10 cellular contexts compared by ENCODE assay signal in the genomic region with DNA sequence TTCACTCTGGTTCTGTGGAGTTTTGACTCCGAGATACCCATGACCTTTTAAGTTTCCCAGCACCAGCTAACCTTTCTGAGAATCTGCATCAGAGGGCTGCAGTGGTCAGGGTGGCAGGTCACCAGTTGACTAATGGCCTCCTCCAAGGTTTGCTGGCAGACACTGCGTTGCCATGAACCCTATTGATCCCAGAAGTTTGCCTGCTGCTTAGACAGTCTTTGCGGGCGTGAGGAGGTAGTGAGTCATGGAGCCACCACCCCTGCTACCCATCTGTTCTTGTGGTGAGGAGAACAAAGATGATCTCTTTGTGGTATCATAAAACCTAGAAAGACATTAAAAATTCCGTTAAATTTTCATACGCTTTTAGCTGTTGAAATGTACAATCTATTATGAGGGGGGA.
A peak's percentile ranks its signal among the peaks of the same experiment; 100 is the strongest.
DNase-seq lines count a peak whose midpoint lies in the region; ATAC-seq and TF ChIP-seq lines count a peak whose summit lies in the region.
"Had no signal": no experiment of that assay in that cellular context is flagged by ENCODE, and none has a peak within 500 bp of the region (broad histone marks: within the 10 kb centered on the region; RNA-seq: fewer than 3 reads in every experiment).

No MANE protein-coding gene starts in this region.

- intact Hi-C loops in mammary epithelial cell (cut with micrococcal nuclease) = no loop called here

- in situ Hi-C loops in mammary epithelial cell (cut with MboI; ENCODE audit: low sequenced_read_pairs in 2 of 2) = no loop called here

- no TSS peak for BruUV-seq in mammary epithelial cell (replicated peaks; lab: Mats Ljungman, UMichigan)

- no peaks in the 10 kb centered on the region for H4K20me1 ChIP-seq in mammary epithelial cell (ENCODE audit: insufficient read depth, low read length)

- H3K9ac ChIP-seq in mammary epithelial cell (ENCODE audit: insufficient read depth, low read length) = no peak overlapping the region

- H3K4me2 ChIP-seq in mammary epithelial cell (ENCODE audit: insufficient read depth, low read depth, low read length) = no peak overlapping the region

- CTCF ChIA-PET in mammary epithelial cell (lab: Charles Lee; ENCODE audit: low non-redundant PET) = no interaction called here

- no peaks in the 10 kb centered on the region for H3K27me3 ChIP-seq in SJSA1 (replicated peaks)
- H3K27me3 ChIP-seq in mammary epithelial cell (ENCODE audit: insufficient read depth, low read length) = no peaks in the 10 kb centered on the region

- dilution Hi-C loops in mammary epithelial cell (cut with HindIII; ENCODE audit: low sequenced_read_pairs) = no loop called here

- ATAC-seq in HG03342 (IDR thresholded peaks at IDR 0.05; ENCODE audit: unreplicated experiment) = no peak

- TF ChIP-seq CTCF in mammary epithelial cell (conservative IDR thresholded peaks at IDR 0.05 in 1 of 2, IDR thresholded peaks at IDR 0.05 in 1 of 2; ENCODE audit: extremely low read depth in 1 of 2, insufficient read depth in 1 of 2, low read depth in 1 of 2, low read length in 2 of 2) = no peak

- H3K36me3 ChIP-seq in SJSA1 (no peaks in the 10 kb centered on the region), mammary epithelial cell (ENCODE audit: insufficient read depth, low read length) (no peaks in the 10 kb centered on the region)
- H3K36me3 ChIP-seq: left ventricle myocardium inferior had no signal

- H3K4me1 ChIP-seq in SJSA1 (replicated peaks) (peaks cover 17% of the 10 kb centered on the region), mammary epithelial cell (ENCODE audit: insufficient read depth, low read length) (peaks cover 13% of the 10 kb centered on the region)

- no peaks in the 10 kb centered on the region for H3K9me3 ChIP-seq in SJSA1 (replicated peaks)
- H3K9me3 ChIP-seq in mammary epithelial cell (replicated peaks; ENCODE audit: insufficient read depth, low read length) = no peaks in the 10 kb centered on the region
- H3K9me3 ChIP-seq: left ventricle myocardium inferior had no signal

- H2AFZ ChIP-seq in mammary epithelial cell (ENCODE audit: low read depth, low read length) = no peak overlapping the region

- H3K4me3 ChIP-seq in SJSA1 (no peak overlapping the region), mammary epithelial cell (replicated peaks in 1 of 3; ENCODE audit: insufficient read depth in 1 of 3, low read depth in 2 of 3, low read length in 3 of 3) (no peak overlapping the region)
- H3K4me3 ChIP-seq: left ventricle myocardium inferior, skin epidermis had no signal

- 39% methylated on average over 6 of the region's 6 CpGs for WGBS in mammary epithelial cell (ENCODE audit: low coverage, missing lambda C conversion rate)

- no peaks in the 10 kb centered on the region for H3K79me2 ChIP-seq in mammary epithelial cell (ENCODE audit: insufficient read depth, low read length)

- 0 out of 2 replicates have a peak overlapping the region, but pooled peaks have one; percentile 8 for H3K27ac ChIP-seq in SJSA1
- no peak overlapping the region for H3K27ac ChIP-seq in mammary epithelial cell (ENCODE audit: insufficient read depth, low read depth, low read length)
- H3K27ac ChIP-seq: left ventricle myocardium inferior had no signal

- DNase-seq in activated T-cell treated with anti-CD3 and anti-CD28 coated beads for 24 hours (ENCODE audit: low read depth) (peak; percentile 7), SJSA1 (ENCODE audit: low read depth in 1 of 2, low spot score in 2 of 2) (peak; percentile 29 to 51), mammary epithelial cell (peak; percentile 85), NCI-H2227 treated with DMSO at 0.1 percent for 48 hours (lab: John Stamatoyannopoulos, UW) (no peak), D341Med (ENCODE audit: low spot score) (no peak)
- no peak for DNase-seq in activated T-cell treated with anti-CD3 and anti-CD28 coated beads, Interleukin-2, amount 50 U/mL, for 1 hour
- DNase-seq in stimulated activated CD8-positive, alpha-beta memory T cell treated with anti-CD3 and anti-CD28 coated beads, Interleukin-4, amount 100 ng/mL, for 48 hours = peak; percentile 71
- DNase-seq: left ventricle myocardium inferior had no signal

Comparison
In these comparisons a context has a peak if more than half of its experiments do, and no peak if none do; other contexts are left out.
1. DNase-seq: peak in activated T-cell treated with anti-CD3 and anti-CD28 coated beads for 24 hours (single experiment), SJSA1 (2 of 2), mammary epithelial cell (single experiment) and stimulated activated CD8-positive, alpha-beta memory T cell treated with anti-CD3 and anti-CD28 coated beads, Interleukin-4, amount 100 ng/mL, for 48 hours (single experiment); none in activated T-cell treated with anti-CD3 and anti-CD28 coated beads, Interleukin-2, amount 50 U/mL, for 1 hour (single experiment), NCI-H2227 treated with DMSO at 0.1 percent for 48 hours (single experiment) and D341Med (single experiment).